8 cellular contexts compared by ENCODE assay signal in genomic region chr22:36419177-36419911, GRCh38. TPM values are rescaled to one million over a fixed set of nuclear protein-coding genes. Genes with fewer than 3 reads are reported as not detected.
DNase-seq lines count a peak whose midpoint lies in the region; ATAC-seq and TF ChIP-seq lines count a peak whose summit lies in the region.

No MANE protein-coding gene starts in this region.

- H3K27me3 ChIP-seq in GM23248 (replicated peaks; ENCODE audit: insufficient read depth) (no peaks in the 10 kb centered on the region), Peyer's patch (no peaks in the 10 kb centered on the region)

- H3K9me3 ChIP-seq in GM23248 (ENCODE audit: low read depth) (no peaks in the 10 kb centered on the region), Peyer's patch (no peaks in the 10 kb centered on the region)

- H3K9ac ChIP-seq in GM23248, result peak overlapping the region; percentile 20; the same call in 1 of the 2 replicates

- no peaks in the 10 kb centered on the region for H3K36me3 Mint-ChIP-seq in osteocyte (ENCODE audit: unreplicated experiment)

- 25 to 27% methylated on average over 13 of the region's 13 CpGs for WGBS in GM23248 (ENCODE audit: low coverage in 1 of 2, low lambda C conversion rate in 2 of 2, missing lambda C conversion rate in 2 of 2), 2 experiments

- no peak overlapping the region for H3K4me3 Mint-ChIP-seq in osteocyte (ENCODE audit: unreplicated experiment)

- H3K36me3 ChIP-seq in GM23248 (ENCODE audit: low read depth) (no peaks in the 10 kb centered on the region), Peyer's patch (no peaks in the 10 kb centered on the region)

- H3K27ac Mint-ChIP-seq in osteocyte (ENCODE audit: unreplicated experiment), result peak overlapping the region; percentile 90

- no peaks in the 10 kb centered on the region for H3K9me3 Mint-ChIP-seq in osteocyte (ENCODE audit: unreplicated experiment)

- no peaks in the 10 kb centered on the region for H4K20me1 ChIP-seq in GM23248 (ENCODE audit: insufficient read depth)

- DNase-seq in GM23248 (peak; percentile 52), Peyer's patch (peak in 2 of 3 donors; percentile 23 to 76), fibroblast of pulmonary artery (ENCODE audit: low read depth) (peak; percentile 78), osteocyte (ENCODE audit: extremely low spot score, unreplicated experiment) (no peak), GM13976 (ENCODE audit: low spot score) (no peak), HPDE6-E6E7 (ENCODE audit: extremely low spot score) (no peak)
- no peak for DNase-seq in activated effector memory CD4-positive, alpha-beta T cell treated with Interleukin-2 at 50 U/mL for 16 hours

- peak overlapping the region; percentile 27 for H3K4me3 ChIP-seq in GM23248
- peak overlapping the region in 2 of 4 donors; percentile 16 to 38 for H3K4me3 ChIP-seq in Peyer's patch
- no peak overlapping the region for H3K4me3 ChIP-seq in fibroblast of pulmonary artery (replicated peaks; ENCODE audit: low read depth, low read length)

- no peak for TF ChIP-seq POLR2A in Peyer's patch (IDR thresholded peaks at IDR 0.05)

- in situ Hi-C loops in GM23248 (cut with MboI), result no loop called here
- in situ Hi-C loops in GM13976 (cut with MboI; ENCODE audit: low sequenced_read_pairs, unreplicated experiment), result no loop called here

- H3K79me2 ChIP-seq in GM23248 (ENCODE audit: insufficient read depth), result no peaks in the 10 kb centered on the region

- no peaks in the 10 kb centered on the region for H3K27me3 Mint-ChIP-seq in osteocyte (ENCODE audit: unreplicated experiment)

- TF ChIP-seq CTCF in Peyer's patch (IDR thresholded peaks at IDR 0.05), result no peak
- no peak for TF ChIP-seq CTCF in fibroblast of pulmonary artery (IDR thresholded peaks at IDR 0.05; ENCODE audit: low read length, missing control alignments)
- TF ChIP-seq CTCF in osteocyte (IDR thresholded peaks at IDR 0.05), result no peak
- TF ChIP-seq CTCF in GM13976 (IDR thresholded peaks at IDR 0.05; ENCODE audit: borderline replicate concordance, control extremely low read depth, extremely low read depth, insufficient read depth, missing control alignments), result no peak

- peaks cover 45% of the 10 kb centered on the region for H3K4me1 Mint-ChIP-seq in osteocyte (ENCODE audit: unreplicated experiment)

- H3K27ac ChIP-seq in GM23248 (no peak overlapping the region), Peyer's patch (peak overlapping the region; percentile 44 to 88 (median 77))

- peak overlapping the region; percentile 75 for H2AFZ ChIP-seq in GM23248

- H3K9me2 ChIP-seq in GM23248 (ENCODE audit: insufficient read depth), result no peaks in the 10 kb centered on the region

- peaks cover 11% of the 10 kb centered on the region; the same call in 1 of the 2 replicates for H3F3A ChIP-seq in GM23248 (ENCODE audit: insufficient read depth)

- H3K4me2 ChIP-seq in GM23248 (ENCODE audit: unreplicated experiment), result peak overlapping the region; percentile 79

- ATAC-seq in HG03025 (IDR thresholded peaks at IDR 0.05; ENCODE audit: low FRiP score, unreplicated experiment), result no peak

- H3K4me1 ChIP-seq in GM23248 (ENCODE audit: insufficient read depth), result peaks cover 24% of the 10 kb centered on the region
- H3K4me1 ChIP-seq in Peyer's patch, result peaks cover 0 to 45% (median 6%) of the 10 kb centered on the region in 4 donors

RNA-seq across cellular contexts. Expression of gene MYH9, which starts 31.6 kb away (rescaled TPM):
- 420 and 453 TPM in 2 replicates for total RNA-seq in GM23248 (2014; rRNA removed; shearing (Covaris generic))
- 282 and 287 TPM in 2 replicates for polyA plus RNA-seq in GM23248 (2016; fragmentation: Nextera tagmentation; extraction: Ambion mirVana)
- total RNA-seq in Peyer's patch, result 100 to 1,000 TPM; 337 to 553 (median 433) TPM
- total RNA-seq in osteocyte, result 938 and 1,044 TPM in 2 replicates

Comparison
In these comparisons a context has a peak if more than half of its experiments do, and no peak if none do; other contexts are left out.
1. DNase-seq: peak in GM23248 (single experiment), Peyer's patch (2 of 3) and fibroblast of pulmonary artery (single experiment); none in osteocyte (single experiment), GM13976 (single experiment), HPDE6-E6E7 (single experiment) and activated effector memory CD4-positive, alpha-beta T cell treated with Interleukin-2 at 50 U/mL for 16 hours (single experiment).